28 cellular contexts compared by ENCODE assay signal in the genomic region with DNA sequence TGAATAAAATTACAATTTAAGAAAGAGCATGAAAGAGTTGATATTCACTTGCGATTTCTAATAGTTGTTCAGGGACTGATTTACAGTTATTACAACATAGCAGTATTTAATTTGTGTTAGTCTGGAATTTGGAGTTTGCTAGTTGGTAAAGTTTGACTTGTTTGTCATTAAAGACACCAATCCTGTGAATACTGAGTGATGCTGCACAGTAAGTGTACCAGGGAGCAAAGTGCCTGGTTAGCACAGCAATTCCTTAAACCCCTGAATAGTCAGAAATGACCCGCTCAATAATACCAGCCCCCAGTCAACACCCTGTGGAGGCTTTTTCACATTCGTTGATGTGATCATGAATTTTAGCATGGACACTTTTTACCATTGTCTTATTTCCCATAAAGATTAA.
"Had no signal": no experiment of that assay in that cellular context is flagged by ENCODE, and none has a peak within 500 bp of the region (broad histone marks: within the 10 kb centered on the region; RNA-seq: fewer than 3 reads in every experiment).

No MANE protein-coding gene starts in this region.

- H3K4me3 ChIP-seq: colonic mucosa, coronary artery, dorsolateral prefrontal cortex, esophagus muscularis mucosa, esophagus squamous epithelium, gastrocnemius medialis, gastroesophageal sphincter, heart left ventricle, heart right ventricle had no signal

- ATAC-seq: effector memory CD8-positive, alpha-beta T cell; esophagus mucosa; foreskin keratinocyte; gastrocnemius medialis; gastroesophageal sphincter; heart left ventricle; heart right ventricle had no signal

- H3K36me3 ChIP-seq: colonic mucosa, esophagus muscularis mucosa, esophagus squamous epithelium, gastrocnemius medialis, gastroesophageal sphincter, heart left ventricle, heart right ventricle had no signal

- FAIRE-seq: colon, endometrium, endothelial cell of umbilical vein, frontal cortex had no signal

- H3K27ac Mint-ChIP-seq: dendritic cell treated with granulocyte-macrophage colony-stimulating factor and Interleukin-4, amounts not matched to agents 40 ng/mL and 50 ng/mL, for 4 days; effector memory CD8-positive, alpha-beta T cell had no signal

- H3K27me3 Mint-ChIP-seq: dendritic cell treated with granulocyte-macrophage colony-stimulating factor and Interleukin-4, amounts not matched to agents 40 ng/mL and 50 ng/mL, for 4 days; effector memory CD8-positive, alpha-beta T cell had no signal

- H3K4me1 ChIP-seq: colonic mucosa, esophagus muscularis mucosa, esophagus squamous epithelium, foreskin keratinocyte, gastrocnemius medialis, gastroesophageal sphincter, heart left ventricle, heart right ventricle had no signal

- H3K9me3 ChIP-seq: colonic mucosa, esophagus muscularis mucosa, gastrocnemius medialis had no signal

- H3K27me3 ChIP-seq: colonic mucosa, dorsolateral prefrontal cortex, esophagus muscularis mucosa, esophagus squamous epithelium, foreskin keratinocyte, gastrocnemius medialis, gastroesophageal sphincter, heart left ventricle, heart right ventricle had no signal

- H3K27ac ChIP-seq: colonic mucosa, coronary artery, dorsolateral prefrontal cortex, epithelial cell of prostate, esophagus muscularis mucosa, esophagus squamous epithelium, foreskin keratinocyte, gastrocnemius medialis, gastroesophageal sphincter, heart left ventricle, heart right ventricle had no signal

- H3K4me3 Mint-ChIP-seq: dendritic cell treated with granulocyte-macrophage colony-stimulating factor and Interleukin-4, amounts not matched to agents 40 ng/mL and 50 ng/mL, for 4 days; effector memory CD8-positive, alpha-beta T cell had no signal

- DNase-seq: colonic mucosa; cortex of kidney; dermis blood vessel endothelial cell; dorsolateral prefrontal cortex; effector CD4-positive, alpha-beta T cell; effector CD8-positive, alpha-beta T cell; effector memory CD4-positive, alpha-beta T cell; effector memory CD8-positive, alpha-beta T cell; erythroblast; esophagus squamous epithelium; foreskin fibroblast; foreskin keratinocyte; foreskin melanocyte; gastrocnemius medialis; glutamatergic neuron; head of caudate nucleus; heart left ventricle; heart right ventricle had no signal
